9 cellular contexts compared by ENCODE assay signal in genomic region chr9:122122903-122123632, GRCh38. TPM values are rescaled to one million over a fixed set of nuclear protein-coding genes. Genes with fewer than 3 reads are reported as not detected.
DNase-seq lines count a peak whose midpoint lies in the region; ATAC-seq and TF ChIP-seq lines count a peak whose summit lies in the region.
"Had no signal": no experiment of that assay in that cellular context is flagged by ENCODE, and none has a peak within 500 bp of the region (broad histone marks: within the 10 kb centered on the region; RNA-seq: fewer than 3 reads in every experiment).

No MANE protein-coding gene starts in this region.

- no peak overlapping the region for H3K4me3 Mint-ChIP-seq in activated naive CD8-positive, alpha-beta T cell treated with anti-CD3 and anti-CD28 coated beads, Interleukin-2, amount 50 U/mL, for 24 hours

- peak; percentile 38 for ATAC-seq in activated naive CD8-positive, alpha-beta T cell treated with anti-CD3 and anti-CD28 coated beads, Interleukin-2, amount 50 U/mL, for 24 hours

- peaks cover 11% of the 10 kb centered on the region for H3K4me1 Mint-ChIP-seq in activated naive CD8-positive, alpha-beta T cell treated with anti-CD3 and anti-CD28 coated beads, Interleukin-2, amount 50 U/mL, for 24 hours

- H3K36me3 ChIP-seq in left ventricle myocardium inferior (no peaks in the 10 kb centered on the region), sigmoid colon (no peaks in the 10 kb centered on the region)
- H3K36me3 ChIP-seq: BLaER1 treated with 17β-estradiol and CSF1 and Interleukin-3, amounts not matched to agents 10 nM and 100 nM had no signal

- H3K27me3 Mint-ChIP-seq in activated naive CD8-positive, alpha-beta T cell treated with anti-CD3 and anti-CD28 coated beads, Interleukin-2, amount 50 U/mL, for 24 hours, result peaks cover 27% of the 10 kb centered on the region

- no peak for TF ChIP-seq POLR2A in sigmoid colon (IDR thresholded peaks at IDR 0.05)

- H3K27me3 ChIP-seq in left ventricle myocardium inferior (ENCODE audit: low read depth) (peaks cover 20% of the 10 kb centered on the region), sigmoid colon (peaks cover 0 to 10% (median 0%) of the 10 kb centered on the region in 3 donors)

- no peak overlapping the region for H3K4me3 ChIP-seq in left ventricle myocardium inferior
- no peak overlapping the region for H3K4me3 ChIP-seq in sigmoid colon
- H3K4me3 ChIP-seq: BLaER1 treated with 17β-estradiol and CSF1 and Interleukin-3, amounts not matched to agents 10 nM and 100 nM had no signal

- H3K9me3 Mint-ChIP-seq in activated naive CD8-positive, alpha-beta T cell treated with anti-CD3 and anti-CD28 coated beads, Interleukin-2, amount 50 U/mL, for 24 hours, result no peaks in the 10 kb centered on the region

- H3K27ac ChIP-seq in left ventricle myocardium inferior (replicated peaks) (no peak overlapping the region), sigmoid colon (no peak overlapping the region)
- H3K27ac ChIP-seq: BLaER1 treated with 17β-estradiol and CSF1 and Interleukin-3, amounts not matched to agents 10 nM and 100 nM had no signal

- TF ChIP-seq CTCF in LNCAP (IDR thresholded peaks at IDR 0.05) (peak; percentile 99), left ventricle myocardium inferior (IDR thresholded peaks at IDR 0.05; ENCODE audit: borderline replicate concordance) (peak; percentile 96), sigmoid colon (IDR thresholded peaks at IDR 0.05) (peak; percentile 89 to 99 (median 96))

- no peaks in the 10 kb centered on the region for H3K36me3 Mint-ChIP-seq in activated naive CD8-positive, alpha-beta T cell treated with anti-CD3 and anti-CD28 coated beads, Interleukin-2, amount 50 U/mL, for 24 hours (ENCODE audit: low read depth)

- WGBS in sigmoid colon, 2 donors, result 23 to 29% methylated on average over 13 of the region's 13 CpGs

- no peak overlapping the region for H3K27ac Mint-ChIP-seq in activated naive CD8-positive, alpha-beta T cell treated with anti-CD3 and anti-CD28 coated beads, Interleukin-2, amount 50 U/mL, for 24 hours

- peak; percentile 38 to 68 for DNase-seq in NCI-H2081 (lab: John Stamatoyannopoulos, UW)
- DNase-seq in NCI-H2081 treated with DMSO at 0.1 percent for 48 hours (lab: John Stamatoyannopoulos, UW), result no peak
- peak; percentile 39 for DNase-seq in SW480 (ENCODE audit: low spot score)
- DNase-seq in activated naive CD8-positive, alpha-beta T cell treated with anti-CD3 and anti-CD28 coated beads, Interleukin-2, amount 50 U/mL, for 24 hours, result peak; percentile 82
- peak; percentile 62 for DNase-seq in left ventricle myocardium inferior
- DNase-seq in sigmoid colon, result peak; percentile 86
- DNase-seq in mesenteric fat pad (ENCODE audit: low spot score), result no peak

- H3K9me3 ChIP-seq in left ventricle myocardium inferior (replicated peaks) (no peaks in the 10 kb centered on the region), sigmoid colon (no peaks in the 10 kb centered on the region)

- peaks cover 28% of the 10 kb centered on the region for H3K4me1 ChIP-seq in left ventricle myocardium inferior
- peaks cover 0 to 27% (median 21%) of the 10 kb centered on the region in 4 donors for H3K4me1 ChIP-seq in sigmoid colon

- intact Hi-C loops in left ventricle myocardium inferior (cut with micrococcal nuclease) (loop anchor here (10.0 kb wide), 1 partner anchor 332 kb away; no protein-coding TSS in a partner anchor), sigmoid colon (cut with DNase I) (loop anchor here (1.0 kb wide), 1 partner anchor 24 kb away; no protein-coding TSS in a partner anchor)

- no peak for TF ChIP-seq EP300 in sigmoid colon (IDR thresholded peaks at IDR 0.05)

RNA-seq across cellular contexts. Expression of gene TTLL11, which starts 30.0 kb away (rescaled TPM):
- total RNA-seq in left ventricle myocardium inferior, result 7.3 TPM
- total RNA-seq in sigmoid colon, result 10 to 100 TPM; 27.6 to 40.7 (median 30.8) TPM
- polyA plus RNA-seq in sigmoid colon, result 1 to 10 TPM; 4.2 to 7.6 (median 5.6) TPM
- 9.5 TPM for total RNA-seq in mesenteric fat pad

RNA-seq across cellular contexts. Expression of gene NDUFA8, which starts 36.5 kb away (rescaled TPM):
- total RNA-seq in left ventricle myocardium inferior (311 TPM), sigmoid colon (100 to 1,000 TPM in 1 of 4 donors, 10 to 100 TPM in 3; 63.9 to 106 (median 88.8) TPM), mesenteric fat pad (47.5 TPM)
- 100 to 1,000 TPM in 2 of 3 donors, 10 to 100 TPM in 1; 92.7 to 194 (median 134) TPM for polyA plus RNA-seq in sigmoid colon

RNA-seq across cellular contexts. Expression of gene MORN5, which starts 36.6 kb away (rescaled TPM):
- total RNA-seq in left ventricle myocardium inferior (not detected), sigmoid colon (10 to 100 TPM; 26.5 to 45.7 (median 34.2) TPM), mesenteric fat pad (not detected)
- 1 to 10 TPM in 2 of 3 donors, not detected in 1; 2.4 to 5.4 TPM for polyA plus RNA-seq in sigmoid colon

Comparison
In these comparisons a context has a peak if more than half of its experiments do, and no peak if none do; other contexts are left out.
1. DNase-seq: peak in NCI-H2081 (2 of 2), SW480 (single experiment), activated naive CD8-positive, alpha-beta T cell treated with anti-CD3 and anti-CD28 coated beads, Interleukin-2, amount 50 U/mL, for 24 hours (single experiment), left ventricle myocardium inferior (single experiment) and sigmoid colon (single experiment); none in NCI-H2081 treated with DMSO at 0.1 percent for 48 hours (single experiment) and mesenteric fat pad (single experiment).
2. RNA of gene MORN5, which starts 36.6 kb away (total RNA-seq): 26.5 to 45.7 TPM in sigmoid colon; not detected in left ventricle myocardium inferior (single experiment) and not detected in mesenteric fat pad (single experiment); every median in the first group is over 10 times any median in the second.
3. Peak in every context shown above with its lines, with median percentiles within 50 percentile points of each other: CTCF ChIP-seq.